In genomic region chr9:12658531-12659209, GRCh38 we compare ENCODE assay signal across 26 cellular contexts. TPM values are rescaled to one million over a fixed set of nuclear protein-coding genes. Genes with fewer than 3 reads are reported as not detected.
"Had no signal": no experiment of that assay in that cellular context is flagged by ENCODE, and none has a peak within 500 bp of the region (broad histone marks: within the 10 kb centered on the region; RNA-seq: fewer than 3 reads in every experiment).

No MANE protein-coding gene starts in this region.

- H3K9me3 ChIP-seq: pancreas, thoracic aorta, vagina had no signal

- H3K4me1 ChIP-seq: esophagus squamous epithelium, heart right ventricle, left lung, pancreas, right atrium auricular region, vagina had no signal

- H3K36me3 ChIP-seq: brain microvascular endothelial cell, esophagus squamous epithelium, heart right ventricle, left lung, pancreas, right atrium auricular region, thoracic aorta, vagina had no signal

- H3K27me3 ChIP-seq: brain microvascular endothelial cell, esophagus squamous epithelium, heart right ventricle, left lung, pancreas, right atrium auricular region, vagina had no signal

- DNase-seq: activated CD4-positive, alpha-beta T cell treated with anti-CD3 and anti-CD28 coated beads for 36 hours; activated CD4-positive, CD25-positive, alpha-beta regulatory T cell; activated CD8-positive, alpha-beta memory T cell treated with anti-CD3 and anti-CD28 coated beads, Interleukin-2, amount 10 ng/mL, durations not matched to agents 7 days and 5 days; activated CD8-positive, alpha-beta T cell treated with anti-CD3 and anti-CD28 coated beads, Interleukin-2, amount 10 ng/mL, durations not matched to agents 7 days and 5 days; activated naive CD4-positive, alpha-beta T cell treated with Interleukin-2 at 50 U/mL for 16 hours; activated naive CD8-positive, alpha-beta T cell treated with anti-CD3 and anti-CD28 coated beads, Interleukin-2, amount 10 ng/mL, durations not matched to agents 7 days and 5 days; activated T-cell treated with anti-CD3 and anti-CD28 coated beads, Interleukin-2, amount 50 U/mL, for 48 hours; brain microvascular endothelial cell; central memory CD4-positive, alpha-beta T cell; effector CD4-positive, alpha-beta T cell; esophagus squamous epithelium; foreskin melanocyte; naive thymus-derived CD4-positive, alpha-beta T cell; nucleus accumbens; stimulated activated CD4-positive, alpha-beta T cell treated with anti-CD3 and anti-CD28 coated beads, Interleukin-2, amount 100 ng/mL, for 48 hours; stimulated activated naive CD8-positive, alpha-beta T cell treated with anti-CD3 and anti-CD28 coated beads, Interleukin-15, Interleukin-2, amounts not matched to agents 100 U/mL and 50 U/mL, for 24 hours; T-cell had no signal

- H3K27ac ChIP-seq: brain microvascular endothelial cell, esophagus squamous epithelium, heart right ventricle, left lung, pancreas, right atrium auricular region, thoracic aorta, vagina had no signal

- ATAC-seq: activated CD4-positive, alpha-beta T cell treated with anti-CD3 and anti-CD28 coated beads for 36 hours; activated CD8-positive, alpha-beta memory T cell treated with anti-CD3 and anti-CD28 coated beads, Interleukin-2, amount 10 ng/mL, durations not matched to agents 7 days and 5 days; activated CD8-positive, alpha-beta T cell treated with anti-CD3 and anti-CD28 coated beads, Interleukin-2, amount 10 ng/mL, durations not matched to agents 7 days and 5 days; heart right ventricle; left lung; naive thymus-derived CD4-positive, alpha-beta T cell; pancreas; stimulated activated naive CD8-positive, alpha-beta T cell treated with anti-CD3 and anti-CD28 coated beads, Interleukin-15, Interleukin-2, amounts not matched to agents 100 U/mL and 50 U/mL, for 24 hours; T-cell had no signal

- H3K4me3 ChIP-seq: esophagus squamous epithelium, heart right ventricle, left lung, pancreas, right atrium auricular region, thoracic aorta, vagina had no signal

RNA-seq across cellular contexts. Expression of gene TYRP1, which starts 34.5 kb away (rescaled TPM):
- total RNA-seq: activated CD4-positive, alpha-beta T cell treated with anti-CD3 and anti-CD28 coated beads for 36 hours; activated CD8-positive, alpha-beta memory T cell treated with anti-CD3 and anti-CD28 coated beads, Interleukin-2, amount 10 ng/mL, durations not matched to agents 7 days and 5 days; activated CD8-positive, alpha-beta T cell treated with anti-CD3 and anti-CD28 coated beads, Interleukin-2, amount 10 ng/mL, durations not matched to agents 7 days and 5 days; activated naive CD8-positive, alpha-beta T cell treated with anti-CD3 and anti-CD28 coated beads, Interleukin-2, amount 10 ng/mL, durations not matched to agents 7 days and 5 days; activated T-helper 2 cell treated with anti-CD3 and anti-CD28 coated beads, Interferon-gamma antibody, Interleukin-2, Interleukin-4, amounts not matched to agents 10 μg/mL and 5 μg/mL and 100 μg/mL, durations not matched to agents 14 hours and 24 hours and 36 hours; esophagus squamous epithelium; glomerular endothelial cell; naive thymus-derived CD4-positive, alpha-beta T cell; T-cell; vagina had no signal
- polyA plus RNA-seq: naive thymus-derived CD4-positive, alpha-beta T cell; neural cell had no signal
